Comparison of ENCODE assay signal across 9 cellular contexts in genomic region chr10:13206546-13207443, GRCh38. TPM values are rescaled to one million over a fixed set of nuclear protein-coding genes. Genes with fewer than 3 reads are reported as not detected.
DNase-seq lines count a peak whose midpoint lies in the region; ATAC-seq and TF ChIP-seq lines count a peak whose summit lies in the region.
"Had no signal": no experiment of that assay in that cellular context is flagged by ENCODE, and none has a peak within 500 bp of the region (broad histone marks: within the 10 kb centered on the region; RNA-seq: fewer than 3 reads in every experiment).

No MANE protein-coding gene starts in this region.

- H3K79me2 ChIP-seq in OCI-LY3 (ENCODE audit: low read length) = no peaks in the 10 kb centered on the region

- H3K4me3 Mint-ChIP-seq in activated T-cell treated with anti-CD3 and anti-CD28 coated beads, Interleukin-2, amount 50 U/mL, for 72 hours = no peak overlapping the region

- TF ChIP-seq CTCF in GM10248 (IDR thresholded peaks at IDR 0.05; ENCODE audit: control extremely low read depth, extremely low read depth, low read depth, missing control alignments) = peak; percentile 31
- peak; percentile 46 for TF ChIP-seq CTCF in OCI-LY3 (IDR thresholded peaks at IDR 0.05; ENCODE audit: low read depth, low read length)
- TF ChIP-seq CTCF in epithelial cell of esophagus (IDR thresholded peaks at IDR 0.05; ENCODE audit: insufficient read depth, low read depth, low read length, missing control alignments) = peak; percentile 57

- no peaks in the 10 kb centered on the region for H3K27me3 ChIP-seq in OCI-LY3 (ENCODE audit: low read depth, low read length)

- no peaks in the 10 kb centered on the region for H3K9me3 ChIP-seq in OCI-LY3 (ENCODE audit: insufficient read depth, low read length)

- H3K4me3 ChIP-seq in OCI-LY3 (ENCODE audit: low read length) (no peak overlapping the region), epithelial cell of esophagus (ENCODE audit: low read length) (no peak overlapping the region)

- H4K20me1 ChIP-seq in OCI-LY3 (ENCODE audit: insufficient read depth, low read length) = no peaks in the 10 kb centered on the region

- no peaks in the 10 kb centered on the region for H3K27me3 Mint-ChIP-seq in activated T-cell treated with anti-CD3 and anti-CD28 coated beads, Interleukin-2, amount 50 U/mL, for 72 hours (ENCODE audit: low read depth)

- H3K9ac ChIP-seq in OCI-LY3 (ENCODE audit: low read length) = no peak overlapping the region

- H3K4me1 Mint-ChIP-seq in activated T-cell treated with anti-CD3 and anti-CD28 coated beads, Interleukin-2, amount 50 U/mL, for 72 hours (ENCODE audit: low read depth) = no peaks in the 10 kb centered on the region

- no peak overlapping the region for H3K27ac Mint-ChIP-seq in activated T-cell treated with anti-CD3 and anti-CD28 coated beads, Interleukin-2, amount 50 U/mL, for 72 hours

- DNase-seq in GM10248 (ENCODE audit: extremely low spot score) = no peak
- DNase-seq in epithelial cell of esophagus (ENCODE audit: low read depth) = peak; percentile 47
- peak; percentile 51 for DNase-seq in pons (ENCODE audit: low spot score)
- no peak for DNase-seq in activated T-cell treated with anti-CD3 and anti-CD28 coated beads, Interleukin-2, amount 50 U/mL, for 72 hours
- no peak for DNase-seq in stimulated activated naive CD4-positive, alpha-beta T cell treated with Interleukin-2 at 50 U/mL for 16 hours (lab: John Stamatoyannopoulos, UW)
- no peak for DNase-seq in SKM-1 (lab: John Stamatoyannopoulos, UW; ENCODE audit: unreplicated experiment)
- DNase-seq: SHP77 treated with DMSO at 0.1 percent for 48 hours had no signal

- no peak overlapping the region for H3K4me2 ChIP-seq in OCI-LY3 (ENCODE audit: low read length)

- no peaks in the 10 kb centered on the region for H3K4me1 ChIP-seq in OCI-LY3 (ENCODE audit: low read length)

- POLR2A ChIA-PET in GM10248 (lab: Yijun Ruan, JAX) = no interaction called here

- H3K36me3 Mint-ChIP-seq in activated T-cell treated with anti-CD3 and anti-CD28 coated beads, Interleukin-2, amount 50 U/mL, for 72 hours (ENCODE audit: insufficient read depth in 2 of 2) = peaks cover 9 to 33% of the 10 kb centered on the region in 2 donors

- H3K27ac ChIP-seq in OCI-LY3 (ENCODE audit: low read length) = no peak overlapping the region

- CTCF ChIA-PET in GM10248 (lab: Yijun Ruan, JAX) = interaction anchor here (0.9 to 4.9 kb wide), 10 partner anchors 7 to 1013 kb away, joined by 3 to 34 read pairs (median 4); partner anchors contain the start of gene MCM10

- H3K36me3 ChIP-seq in OCI-LY3 (replicated peaks; ENCODE audit: low read depth, low read length) = peaks cover 26% of the 10 kb centered on the region

- H3K9me3 Mint-ChIP-seq in activated T-cell treated with anti-CD3 and anti-CD28 coated beads, Interleukin-2, amount 50 U/mL, for 72 hours = no peaks in the 10 kb centered on the region

- no peak for ATAC-seq in activated T-cell treated with anti-CD3 and anti-CD28 coated beads, Interleukin-2, amount 50 U/mL, for 72 hours (replicated peaks in 1 of 2)
- ATAC-seq in HG02852 (IDR thresholded peaks at IDR 0.05; ENCODE audit: unreplicated experiment) = no peak

- no peak overlapping the region for H2AFZ ChIP-seq in OCI-LY3 (ENCODE audit: low read depth, low read length)

RNA-seq across cellular contexts. Expression of gene UCMA, which starts 27.4 kb away (rescaled TPM):
- total RNA-seq in activated T-cell treated with anti-CD3 and anti-CD28 coated beads, Interleukin-2, amount 50 U/mL, for 72 hours = not detected

RNA-seq across cellular contexts. Expression of gene MCM10, which starts 45.4 kb away (rescaled TPM):
- 10 to 100 TPM; 30.6 to 53.2 TPM for total RNA-seq in activated T-cell treated with anti-CD3 and anti-CD28 coated beads, Interleukin-2, amount 50 U/mL, for 72 hours

Comparison
In these comparisons a context has a peak if more than half of its experiments do, and no peak if none do; other contexts are left out.
1. DNase-seq: peak in epithelial cell of esophagus (single experiment) and pons (single experiment); none in GM10248 (single experiment), activated T-cell treated with anti-CD3 and anti-CD28 coated beads, Interleukin-2, amount 50 U/mL, for 72 hours (0 of 2), stimulated activated naive CD4-positive, alpha-beta T cell treated with Interleukin-2 at 50 U/mL for 16 hours (single experiment) and SKM-1 (single experiment).
2. Peak in every context shown above with its lines, with median percentiles within 50 percentile points of each other: CTCF ChIP-seq.